Comparison of ENCODE assay signal across 8 cellular contexts in genomic region chr14:105294142-105294597, GRCh38. TPM values are rescaled to one million over a fixed set of nuclear protein-coding genes. Genes with fewer than 3 reads are reported as not detected.
A peak's percentile ranks its signal among the peaks of the same experiment; 100 is the strongest.
DNase-seq lines count a peak whose midpoint lies in the region; ATAC-seq lines count a peak whose summit lies in the region.

No MANE protein-coding gene starts in this region.

- peak overlapping the region in 2 of 3 donors; percentile 14 to 35 for H3K4me3 ChIP-seq in skeletal muscle tissue (ENCODE audit: low read length in 3 of 3)

- DNase-seq in NCI-H2081 (lab: John Stamatoyannopoulos, UW), result peak; percentile 73 to 86
- DNase-seq in activated T-cell treated with anti-CD3 and anti-CD28 coated beads for 4 hours, result peak; percentile 12
- DNase-seq in glomerular visceral epithelial cell (ENCODE audit: extremely low spot score), result peak; percentile 25
- DNase-seq in LoVo (ENCODE audit: low spot score), result no peak

- no peaks in the 10 kb centered on the region for H3K36me3 ChIP-seq in skeletal muscle tissue (ENCODE audit: control insufficient read depth in 3 of 3, insufficient read depth in 3 of 3, low read length in 3 of 3)

- peaks cover 13 to 36% (median 25%) of the 10 kb centered on the region in 3 donors for H3K4me1 ChIP-seq in skeletal muscle tissue (ENCODE audit: control insufficient read depth in 3 of 3, insufficient read depth in 3 of 3, low read length in 3 of 3)

- H3K9ac ChIP-seq in skeletal muscle tissue (ENCODE audit: low read depth in 1 of 3, low read length in 3 of 3), result peak overlapping the region; percentile 27 to 62 (median 45)

- H3K27ac ChIP-seq in skeletal muscle tissue (ENCODE audit: low read depth, low read length), result no peak overlapping the region

- H3K27me3 ChIP-seq in skeletal muscle tissue (ENCODE audit: control insufficient read depth in 3 of 3, insufficient read depth in 3 of 3, low read length in 3 of 3), result no peaks in the 10 kb centered on the region

- no peaks in the 10 kb centered on the region for H3K9me3 ChIP-seq in skeletal muscle tissue (ENCODE audit: control insufficient read depth in 3 of 3, low read length in 3 of 3)

- ATAC-seq in GM19468 (IDR thresholded peaks at IDR 0.05; ENCODE audit: extremely low read depth, unreplicated experiment) (peak; percentile 64), HG02571 (IDR thresholded peaks at IDR 0.05; ENCODE audit: unreplicated experiment) (no peak), HG03457 (IDR thresholded peaks at IDR 0.05; ENCODE audit: unreplicated experiment) (no peak)

RNA-seq across cellular contexts. Expression of gene BRF1, which starts 6.6 kb away (rescaled TPM):
- 38.1 TPM for total RNA-seq in skeletal muscle tissue

RNA-seq across cellular contexts. Expression of gene PACS2, which starts 20.4 kb away (rescaled TPM):
- 60.0 TPM for total RNA-seq in skeletal muscle tissue

RNA-seq across cellular contexts. Expression of gene BTBD6, which starts 45.8 kb away (rescaled TPM):
- 50.6 TPM for total RNA-seq in skeletal muscle tissue
